8 cellular contexts compared by ENCODE assay signal in genomic region chr15:91942676-91943417, GRCh38.
DNase-seq lines count a peak whose midpoint lies in the region; ATAC-seq, FAIRE-seq and TF ChIP-seq lines count a peak whose summit lies in the region.

No MANE protein-coding gene starts in this region.

- intact Hi-C loops in left cardiac atrium (cut with DNase I), result loop anchor here in 1 of 2 donors (10.0 kb wide), 2 partner anchors 238 to 638 kb away; no protein-coding TSS in a partner anchor

- H3K27me3 ChIP-seq in GM23248 (replicated peaks; ENCODE audit: insufficient read depth), result no peaks in the 10 kb centered on the region
- H3K27me3 ChIP-seq in small intestine (ENCODE audit: control insufficient read depth in 2 of 2, insufficient read depth in 2 of 2, low read length in 2 of 2), result no peaks in the 10 kb centered on the region

- H3K9me2 ChIP-seq in GM23248 (ENCODE audit: insufficient read depth), result no peaks in the 10 kb centered on the region

- H3K4me1 ChIP-seq in GM23248 (ENCODE audit: insufficient read depth) (peaks cover 13% of the 10 kb centered on the region), small intestine (ENCODE audit: control insufficient read depth in 2 of 2, insufficient read depth in 1 of 2, low read depth in 1 of 2, low read length in 1 of 2) (peaks cover 4 to 22% of the 10 kb centered on the region in 2 donors)

- no peaks in the 10 kb centered on the region for H3K36me3 Mint-ChIP-seq in activated naive CD4-positive, alpha-beta T cell treated with anti-CD3 and anti-CD28 coated beads, Interleukin-2, amount 10 ng/mL, durations not matched to agents 7 days and 5 days

- no peak for TF ChIP-seq CTCF in C4-2B (conservative IDR thresholded peaks at IDR 0.05)

- H3K4me3 ChIP-seq in GM23248 (peak overlapping the region; percentile 72), small intestine (ENCODE audit: low read depth in 1 of 2, low read length in 2 of 2) (no peak overlapping the region)

- peak; percentile 93 for DNase-seq in GM23248
- DNase-seq in NCI-H2171 (lab: John Stamatoyannopoulos, UW), result peak; percentile 22
- DNase-seq in activated naive CD4-positive, alpha-beta T cell treated with anti-CD3 and anti-CD28 coated beads, Interleukin-2, amount 10 ng/mL, durations not matched to agents 7 days and 5 days, result peak; percentile 71
- peak; percentile 83 for DNase-seq in left cardiac atrium
- DNase-seq in small intestine, result peak; percentile 88
- DNase-seq in retina, result no peak

- no peaks in the 10 kb centered on the region for H3K79me2 ChIP-seq in GM23248 (ENCODE audit: insufficient read depth)

- peak overlapping the region; percentile 60 for H3K9ac ChIP-seq in GM23248

- H3K27me3 Mint-ChIP-seq in activated naive CD4-positive, alpha-beta T cell treated with anti-CD3 and anti-CD28 coated beads, Interleukin-2, amount 10 ng/mL, durations not matched to agents 7 days and 5 days, result no peaks in the 10 kb centered on the region

- FAIRE-seq in small intestine (lab: Jason Lieb, UNC), result no peak

- H3K27ac Mint-ChIP-seq in activated naive CD4-positive, alpha-beta T cell treated with anti-CD3 and anti-CD28 coated beads, Interleukin-2, amount 10 ng/mL, durations not matched to agents 7 days and 5 days, result no peak overlapping the region

- no peak overlapping the region for H3K4me3 Mint-ChIP-seq in activated naive CD4-positive, alpha-beta T cell treated with anti-CD3 and anti-CD28 coated beads, Interleukin-2, amount 10 ng/mL, durations not matched to agents 7 days and 5 days

- no peaks in the 10 kb centered on the region for H3K9me3 ChIP-seq in GM23248 (ENCODE audit: low read depth)
- no peaks in the 10 kb centered on the region for H3K9me3 ChIP-seq in small intestine (ENCODE audit: control insufficient read depth, low read depth)

- ATAC-seq in left cardiac atrium, result peak; percentile 76 to 85
- no peak for ATAC-seq in GM21367 (IDR thresholded peaks at IDR 0.05; ENCODE audit: unreplicated experiment)

- WGBS in GM23248 (ENCODE audit: low coverage in 1 of 2, low lambda C conversion rate in 2 of 2, missing lambda C conversion rate in 2 of 2), 2 experiments, result 11% methylated on average over 10 of the region's 10 CpGs
- whole genome bisulfite sequencing in small intestine, 3 donors, result 15 to 27% (median 26%) methylated on average over 10 of the region's 10 CpGs

- H3K9me3 Mint-ChIP-seq in activated naive CD4-positive, alpha-beta T cell treated with anti-CD3 and anti-CD28 coated beads, Interleukin-2, amount 10 ng/mL, durations not matched to agents 7 days and 5 days, result no peaks in the 10 kb centered on the region

- H3F3A ChIP-seq in GM23248 (ENCODE audit: insufficient read depth), result peaks cover 11% of the 10 kb centered on the region; the same call in 1 of the 2 replicates

- peak overlapping the region; percentile 83 for H2AFZ ChIP-seq in GM23248

- H3K27ac ChIP-seq in C4-2B (0 out of 2 replicates have a peak overlapping the region, but pooled peaks have one; percentile 12), GM23248 (peak overlapping the region; percentile 65), small intestine (ENCODE audit: low read depth in 1 of 2, low read length in 1 of 2) (peak overlapping the region in 1 of 2 donors; percentile 47)

- CTCF ChIA-PET in activated naive CD4-positive, alpha-beta T cell treated with anti-CD3 and anti-CD28 coated beads, Interleukin-2, amount 10 ng/mL, durations not matched to agents 7 days and 5 days (lab: Charles Lee), result interaction anchor here (1.6 to 2.6 kb wide), 3 partner anchors 93 to 237 kb away, joined by 3 to 17 read pairs (median 10); no protein-coding TSS in a partner anchor

- no peaks in the 10 kb centered on the region for H4K20me1 ChIP-seq in GM23248 (ENCODE audit: insufficient read depth)

- peaks cover 35% of the 10 kb centered on the region for H3K4me1 Mint-ChIP-seq in activated naive CD4-positive, alpha-beta T cell treated with anti-CD3 and anti-CD28 coated beads, Interleukin-2, amount 10 ng/mL, durations not matched to agents 7 days and 5 days

- H3K36me3 ChIP-seq in GM23248 (ENCODE audit: low read depth) (no peaks in the 10 kb centered on the region), small intestine (ENCODE audit: control insufficient read depth in 2 of 2, insufficient read depth in 2 of 2, low read length in 2 of 2) (no peaks in the 10 kb centered on the region)

- in situ Hi-C loops in GM23248 (cut with MboI), result no loop called here

- peak overlapping the region; percentile 87 for H3K4me2 ChIP-seq in GM23248 (ENCODE audit: unreplicated experiment)
